10 cellular contexts compared by ENCODE assay signal in genomic region chr11:131914299-131914902, GRCh38.
A peak's percentile ranks its signal among the peaks of the same experiment; 100 is the strongest.
DNase-seq lines count a peak whose midpoint lies in the region; ATAC-seq, FAIRE-seq and TF ChIP-seq lines count a peak whose summit lies in the region.
"Had no signal": no experiment of that assay in that cellular context is flagged by ENCODE, and none has a peak within 500 bp of the region (broad histone marks: within the 10 kb centered on the region; RNA-seq: fewer than 3 reads in every experiment).

No MANE protein-coding gene starts in this region.

- no peak overlapping the region for H3K4me2 ChIP-seq in H1 (ENCODE audit: insufficient read depth in 1 of 2, low read depth in 2 of 2, low read length in 2 of 2)

- H2BK12ac ChIP-seq in H1 (ENCODE audit: low read depth, low read length) = no peak overlapping the region

- no peak overlapping the region for H2AFZ ChIP-seq in H1 (ENCODE audit: low read length)

- no peaks in the 10 kb centered on the region; a peak in 1 of 8 replicates for H3K36me3 ChIP-seq in H1 (ENCODE audit: control insufficient read depth in 2 of 4, insufficient read depth in 4 of 4, low read length in 3 of 4)
- H3K36me3 ChIP-seq: gastroesophageal sphincter had no signal

- H4K8ac ChIP-seq in H1 (ENCODE audit: extremely low read depth, insufficient read depth, low read length) = no peak overlapping the region

- CTCF ChIA-PET in H1 (lab: Charles Lee; ENCODE audit: partially characterized antibody) = interaction anchor here (0.7 to 9.4 kb wide), 16 partner anchors 9 to 226 kb away, joined by 3 to 137 read pairs (median 9); no protein-coding TSS in a partner anchor

- no peak overlapping the region for H3K4ac ChIP-seq in H1 (replicated peaks; ENCODE audit: insufficient read length, low read depth, low read length)

- DNase-seq in GM12864 (ENCODE audit: low read depth) (no peak), LHCN-M2 (ENCODE audit: low read depth) (peak; percentile 57), H1 (ENCODE audit: low read depth in 1 of 2, low spot score in 2 of 2) (no peak), omental fat pad (ENCODE audit: low spot score) (no peak), GM13977 (ENCODE audit: low spot score) (no peak), GM12891 (ENCODE audit: insufficient read length, low spot score) (no peak)
- DNase-seq in activated CD4-positive, alpha-beta T cell treated with anti-CD3 and anti-CD28 coated beads, Interleukin-2, amount 50 U/mL, for 1 hour = no peak
- DNase-seq: MM.1S, SHP77 had no signal

- H3K4me3 ChIP-seq in GM12864 (ENCODE audit: low read depth, low read length) = no peak overlapping the region
- no peak overlapping the region for H3K4me3 ChIP-seq in H1 (ENCODE audit: extremely low read depth in 1 of 4, insufficient read depth in 2 of 4, low read depth in 3 of 4, low read length in 4 of 4)
- H3K4me3 ChIP-seq: gastroesophageal sphincter had no signal

- FAIRE-seq in H1 (lab: Jason Lieb, UNC) = no peak
- no peak for FAIRE-seq in GM12891 (lab: Jason Lieb, UNC)

- no peak overlapping the region for H3K27ac ChIP-seq in H1 (ENCODE audit: low read depth, low read length)
- H3K27ac ChIP-seq: gastroesophageal sphincter had no signal

- H2AK5ac ChIP-seq in H1 (ENCODE audit: low read depth, low read length) = no peak overlapping the region

- H3K79me2 ChIP-seq in H1 (ENCODE audit: control insufficient read depth in 1 of 2, insufficient read depth in 2 of 2, low read length in 2 of 2) = no peaks in the 10 kb centered on the region

- H4K91ac ChIP-seq in H1 (replicated peaks; ENCODE audit: insufficient read length, low read length) = no peak overlapping the region

- no peaks in the 10 kb centered on the region; a peak in 2 of 7 replicates for H3K27me3 ChIP-seq in H1 (replicated peaks in 1 of 4; ENCODE audit: control insufficient read depth in 3 of 4, extremely low read depth in 1 of 4, insufficient read depth in 3 of 4, low read length in 3 of 4)

- peak; percentile 27 to 28; a peak in 3 of 4 replicates for TF ChIP-seq RAD21 in H1 (IDR thresholded peaks at IDR 0.05 in 1 of 2, conservative IDR thresholded peaks at IDR 0.05 in 1 of 2; ENCODE audit: low read depth in 2 of 2, low read length in 2 of 2)

- no peak overlapping the region for H3K23ac ChIP-seq in H1 (ENCODE audit: insufficient read length)

- no peak for TF ChIP-seq EP300 in H1 (IDR thresholded peaks at IDR 0.05; ENCODE audit: borderline replicate concordance in 1 of 2, low read depth in 2 of 2, low read length in 2 of 2)

- in situ Hi-C loops in GM13977 (cut with MboI; ENCODE audit: low pct_unique_long_range_greater_than_20kb, low sequenced_read_pairs, unreplicated experiment) = no loop called here

- WGBS in H1 (ENCODE audit: extremely low coverage in 1 of 2, insufficient coverage in 1 of 2, insufficient read length in 1 of 2, insufficient replicate concordance in 2 of 2, low coverage in 1 of 2, low lambda C conversion rate in 2 of 2, missing lambda C conversion rate in 1 of 2), 2 experiments = 75% methylated on average over 4 of the region's 4 CpGs; no CpG with 5 or more reads in 1 of the 2 experiments

- no peak overlapping the region for H4K5ac ChIP-seq in H1 (ENCODE audit: insufficient read length, low read depth, low read length)

- H3K9ac ChIP-seq in H1 (replicated peaks in 1 of 4; ENCODE audit: extremely low read depth in 1 of 4, low read depth in 3 of 4, low read length in 3 of 4) = no peak overlapping the region

- TF ChIP-seq CTCF in GM12864 (IDR thresholded peaks at IDR 0.05; ENCODE audit: low read depth, low read length, missing control alignments) (peak; percentile 36), H1 (IDR thresholded peaks at IDR 0.05; ENCODE audit: control extremely low read depth in 1 of 3, insufficient read depth in 1 of 3, low read depth in 1 of 3, low read length in 3 of 3) (peak in 1 of 3 experiments; percentile 18; a peak in 1 of 4 replicates), omental fat pad (IDR thresholded peaks at IDR 0.05) (no peak), GM13977 (IDR thresholded peaks at IDR 0.05; ENCODE audit: extremely low read depth, insufficient read depth, missing control alignments) (no peak)

- H4K20me1 ChIP-seq in H1 (replicated peaks in 1 of 2; ENCODE audit: control insufficient read depth in 1 of 2, insufficient read depth in 2 of 2, low read length in 2 of 2) = peaks cover 0 to 2% of the 10 kb centered on the region in 2 experiments

- peak; percentile 28 for ATAC-seq in omental fat pad (ENCODE audit: low FRiP score)
- ATAC-seq: gastroesophageal sphincter had no signal

- no peak overlapping the region for H2BK15ac ChIP-seq in H1 (ENCODE audit: low read length)

- peaks cover 3% of the 10 kb centered on the region for H3K79me1 ChIP-seq in H1 (ENCODE audit: low read depth, low read length)

- no peak overlapping the region for H2BK20ac ChIP-seq in H1 (ENCODE audit: low read length)

- peaks cover 7% of the 10 kb centered on the region; the same call in 1 of the 2 replicates for H3K23me2 ChIP-seq in H1 (ENCODE audit: low read depth, low read length)

- no peak for TF ChIP-seq POLR2A in H1 (IDR thresholded peaks at IDR 0.05; ENCODE audit: control extremely low read depth in 1 of 2, low read depth in 2 of 2, low read length in 2 of 2)
- no peak for TF ChIP-seq POLR2A in GM12891 (IDR thresholded peaks at IDR 0.05; ENCODE audit: low read depth, low read length)

- no peak overlapping the region for H3K14ac ChIP-seq in H1 (ENCODE audit: insufficient read length)

- H3K9me3 ChIP-seq in H1 (ENCODE audit: insufficient read depth in 2 of 2, low read depth in 1 of 2, low read length in 1 of 2) = no peaks in the 10 kb centered on the region
- H3K9me3 ChIP-seq: gastroesophageal sphincter had no signal

- H2BK120ac ChIP-seq in H1 (replicated peaks; ENCODE audit: low read depth, low read length) = no peak overlapping the region

- H3K56ac ChIP-seq in H1 (replicated peaks; ENCODE audit: insufficient read length, low read depth, low read length) = no peak overlapping the region

- no peak overlapping the region for H2BK5ac ChIP-seq in H1 (ENCODE audit: low read depth, low read length)

- H3K4me1 ChIP-seq in H1 (replicated peaks in 1 of 4; ENCODE audit: control insufficient read depth in 3 of 4, insufficient read depth in 4 of 4, low read length in 3 of 4) = peaks cover 10 to 25% (median 13%) of the 10 kb centered on the region in 4 experiments

- POLR2A ChIA-PET in H1 (lab: Charles Lee; ENCODE audit: partially characterized antibody) = no interaction called here

- H3K18ac ChIP-seq in H1 (ENCODE audit: extremely low read depth, low read length) = no peak overlapping the region

TF ChIP-seq in H1, 55 proteins besides CTCF, POLR2A, EP300 and RAD21:
- TF ChIP-seq SRF (IDR thresholded peaks at IDR 0.05; ENCODE audit: low read depth, low read length) (no peak), ZNF274 (IDR thresholded peaks at IDR 0.05; ENCODE audit: borderline replicate concordance, extremely low read depth, low read length) (no peak), MAFK (IDR thresholded peaks at IDR 0.05; ENCODE audit: low read depth, low read length) (no peak), POU5F1 (IDR thresholded peaks at IDR 0.05; ENCODE audit: low read depth, low read length) (no peak), TAF1 (IDR thresholded peaks at IDR 0.05; ENCODE audit: low read depth, low read length) (no peak), RNF2 (IDR thresholded peaks at IDR 0.05; ENCODE audit: borderline replicate concordance, low read depth, low read length, missing control alignments, poor library complexity, severe bottlenecking) (no peak), ASH2L (IDR thresholded peaks at IDR 0.05; ENCODE audit: low read length) (no peak), TAF7 (optimal IDR thresholded peaks at IDR 0.05; ENCODE audit: borderline replicate concordance, low read depth, low read length) (no peak), POLR2AphosphoS5 (IDR thresholded peaks at IDR 0.05; ENCODE audit: low read depth, low read length) (no peak), CHD2 (IDR thresholded peaks at IDR 0.05; ENCODE audit: low read length) (no peak), CBX8 (IDR thresholded peaks at IDR 0.05; ENCODE audit: borderline replicate concordance, low read depth, low read length) (no peak), JUND (IDR thresholded peaks at IDR 0.05; ENCODE audit: low read length) (no peak), FOSL1 (IDR thresholded peaks at IDR 0.05; ENCODE audit: insufficient read depth, low read depth, low read length) (no peak)
TF ChIP-seq in H1: peak in this region for 0.

TF ChIP-seq in GM12891, 5 proteins besides CTCF, POLR2A, EP300 and RAD21:
- TF ChIP-seq POU2F2 (IDR thresholded peaks at IDR 0.05; ENCODE audit: low read depth, low read length) = no peak
- TF ChIP-seq PAX5 (IDR thresholded peaks at IDR 0.05; ENCODE audit: insufficient read depth, low read length, severe bottlenecking) = no peak
- no peak for TF ChIP-seq TAF1 (IDR thresholded peaks at IDR 0.05; ENCODE audit: low read depth, low read length)
- no peak for TF ChIP-seq SPI1 (IDR thresholded peaks at IDR 0.05; ENCODE audit: low read depth, low read length)
- no peak for TF ChIP-seq POLR2AphosphoS5 (IDR thresholded peaks at IDR 0.05; ENCODE audit: low read depth, low read length)
